10 cellular contexts compared by ENCODE assay signal in genomic region chr4:186485621-186486062, GRCh38.
DNase-seq lines count a peak whose midpoint lies in the region; ATAC-seq and TF ChIP-seq lines count a peak whose summit lies in the region.
"Had no signal": no experiment of that assay in that cellular context is flagged by ENCODE, and none has a peak within 500 bp of the region (broad histone marks: within the 10 kb centered on the region; RNA-seq: fewer than 3 reads in every experiment).

No MANE protein-coding gene starts in this region.

- H3K23ac ChIP-seq in IMR-90 (ENCODE audit: low read depth, low read length) (no peak overlapping the region), mesendoderm (ENCODE audit: low read length) (peak overlapping the region; percentile 60)

- peak overlapping the region; percentile 81 for H3K4me2 ChIP-seq in IMR-90 (ENCODE audit: low read depth, low read length)
- H3K4me2 ChIP-seq in mesendoderm (ENCODE audit: low read length): peak overlapping the region; percentile 73

- no peaks in the 10 kb centered on the region for H3K9me3 ChIP-seq in IMR-90 (ENCODE audit: control insufficient read depth, insufficient read depth, low read length)

- H3K27me3 ChIP-seq in IMR-90 (ENCODE audit: control insufficient read depth, insufficient read depth, low read length) (peaks cover 2% of the 10 kb centered on the region), mesendoderm (ENCODE audit: insufficient read depth, low read length, poor library complexity) (no peaks in the 10 kb centered on the region)

- peak overlapping the region; percentile 30 for H3K4me3 Mint-ChIP-seq in type B pancreatic cell
- H3K4me3 Mint-ChIP-seq in activated CD4-positive, alpha-beta T cell treated with anti-CD3 and anti-CD28 coated beads, Interleukin-2, amount 10 ng/mL, durations not matched to agents 24 days and 14 days: no peak overlapping the region

- H2AFZ ChIP-seq in IMR-90 (replicated peaks; ENCODE audit: low read length, poor library complexity): peak overlapping the region; percentile 71

- H3K36me3 Mint-ChIP-seq in type B pancreatic cell: no peaks in the 10 kb centered on the region
- H3K36me3 Mint-ChIP-seq in activated CD4-positive, alpha-beta T cell treated with anti-CD3 and anti-CD28 coated beads, Interleukin-2, amount 10 ng/mL, durations not matched to agents 24 days and 14 days (ENCODE audit: low read depth): no peaks in the 10 kb centered on the region

- H3K4me1 Mint-ChIP-seq in type B pancreatic cell (ENCODE audit: unreplicated experiment): peaks cover 9% of the 10 kb centered on the region
- no peaks in the 10 kb centered on the region for H3K4me1 Mint-ChIP-seq in activated CD4-positive, alpha-beta T cell treated with anti-CD3 and anti-CD28 coated beads, Interleukin-2, amount 10 ng/mL, durations not matched to agents 24 days and 14 days

- H3K27ac Mint-ChIP-seq in type B pancreatic cell: no peak overlapping the region
- no peak overlapping the region for H3K27ac Mint-ChIP-seq in activated CD4-positive, alpha-beta T cell treated with anti-CD3 and anti-CD28 coated beads, Interleukin-2, amount 10 ng/mL, durations not matched to agents 24 days and 14 days

- H3K9me1 ChIP-seq in IMR-90 (ENCODE audit: insufficient read depth, low read length): no peaks in the 10 kb centered on the region

- H2BK120ac ChIP-seq in IMR-90 (ENCODE audit: low read depth, low read length) (no peak overlapping the region), mesendoderm (ENCODE audit: low read depth, low read length) (no peak overlapping the region)

- no peak overlapping the region for H2AK9ac ChIP-seq in IMR-90 (replicated peaks; ENCODE audit: low read depth, low read length, poor library complexity)

- CTCF ChIA-PET in IMR-90 (lab: Yijun Ruan, JAX): interaction anchor here (0.6 kb wide), 1 partner anchor 987 kb away, joined by 3 read pairs; no protein-coding TSS in a partner anchor

- no peak for TF ChIP-seq POLR2A in IMR-90 (IDR thresholded peaks at IDR 0.05; ENCODE audit: low read depth, low read length)

- H3K36me3 ChIP-seq in IMR-90 (ENCODE audit: control insufficient read depth, insufficient read depth, low read length) (no peaks in the 10 kb centered on the region), mesendoderm (ENCODE audit: control insufficient read depth, insufficient read depth, low read length) (no peaks in the 10 kb centered on the region)

- TF ChIP-seq CTCF in IMR-90 (conservative IDR thresholded peaks at IDR 0.05; ENCODE audit: low read depth, low read length): 0 out of 2 replicates have a peak, but pooled peaks have one; percentile 21
- TF ChIP-seq CTCF in type B pancreatic cell (conservative IDR thresholded peaks at IDR 0.05): no peak

- H4K20me1 ChIP-seq in IMR-90 (ENCODE audit: insufficient read depth, low read length): no peaks in the 10 kb centered on the region

- H4K8ac ChIP-seq in IMR-90 (ENCODE audit: low read depth in 2 of 2, low read length in 2 of 2) (no peak overlapping the region), mesendoderm (ENCODE audit: low read depth, low read length) (no peak overlapping the region)

- in situ Hi-C loops in IMR-90 (cut with MboI; ENCODE audit: low sequenced_read_pairs): no loop called here

- H3K9me3 Mint-ChIP-seq in type B pancreatic cell: peaks cover 5% of the 10 kb centered on the region
- no peaks in the 10 kb centered on the region for H3K9me3 Mint-ChIP-seq in activated CD4-positive, alpha-beta T cell treated with anti-CD3 and anti-CD28 coated beads, Interleukin-2, amount 10 ng/mL, durations not matched to agents 24 days and 14 days

- H3K79me1 ChIP-seq in IMR-90 (ENCODE audit: low read depth in 1 of 2, low read length in 2 of 2): no peaks in the 10 kb centered on the region
- H3K79me1 ChIP-seq in mesendoderm (ENCODE audit: low read length): no peaks in the 10 kb centered on the region

- DNase-seq in IMR-90 (peak; percentile 19), cerebellar cortex (ENCODE audit: low spot score) (peak; percentile 70), mesendoderm (peak; percentile 55), type B pancreatic cell (ENCODE audit: extremely low spot score, unreplicated experiment) (no peak)
- no peak for DNase-seq in activated CD4-positive, alpha-beta T cell treated with anti-CD3 and anti-CD28 coated beads, Interleukin-2, amount 10 ng/mL, durations not matched to agents 24 days and 14 days
- DNase-seq: activated CD4-positive, alpha-beta T cell treated with anti-CD3 and anti-CD28 coated beads for 48 hours; effector CD8-positive, alpha-beta T cell; NCI-H510A treated with DMSO at 0.1 percent for 48 hours had no signal

- intact Hi-C loops in IMR-90 (cut with micrococcal nuclease): loop anchor here (5.0 kb wide), 1 partner anchor 102 kb away; no protein-coding TSS in a partner anchor
- intact Hi-C loops in activated CD4-positive, alpha-beta T cell treated with anti-CD3 and anti-CD28 coated beads, Interleukin-2, amount 10 ng/mL, durations not matched to agents 24 days and 14 days (cut with micrococcal nuclease): no loop called here

- no TSS peak for BruUV-seq in IMR-90 (replicated peaks; lab: Mats Ljungman, UMichigan)

- H3K79me2 ChIP-seq in mesendoderm (ENCODE audit: control insufficient read depth, insufficient read depth, low read length): no peaks in the 10 kb centered on the region

- H3K4me3 ChIP-seq in IMR-90 (ENCODE audit: insufficient read depth, low read depth, low read length) (peak overlapping the region; percentile 41), mesendoderm (ENCODE audit: low read length) (peak overlapping the region; percentile 32)

- POLR2A ChIA-PET in IMR-90 (lab: Charles Lee; ENCODE audit: unreplicated experiment): no interaction called here

- dilution Hi-C loops in IMR-90 (cut with HindIII; ENCODE audit: low sequenced_read_pairs, unreplicated experiment): no loop called here

- no peak overlapping the region for H3K18ac ChIP-seq in IMR-90 (ENCODE audit: low read depth, low read length)
- no peak overlapping the region for H3K18ac ChIP-seq in mesendoderm (ENCODE audit: low read length)

- no peak overlapping the region for H4K91ac ChIP-seq in IMR-90 (ENCODE audit: insufficient read depth, low read depth, low read length)

- H2BK15ac ChIP-seq in IMR-90 (ENCODE audit: low read depth, low read length): no peak overlapping the region
- no peak overlapping the region for H2BK15ac ChIP-seq in mesendoderm (replicated peaks; ENCODE audit: low read depth)

- no peak overlapping the region for H3K56ac ChIP-seq in IMR-90 (ENCODE audit: extremely low read depth, insufficient read depth, low read length)
- peak overlapping the region; percentile 75 for H3K56ac ChIP-seq in mesendoderm (ENCODE audit: low read length)

- no peak overlapping the region for H3K14ac ChIP-seq in IMR-90 (replicated peaks; ENCODE audit: low read depth, low read length)

- no peak overlapping the region for H4K5ac ChIP-seq in IMR-90 (ENCODE audit: low read depth, low read length)
- no peak overlapping the region for H4K5ac ChIP-seq in mesendoderm (ENCODE audit: low read length)

- WGBS in IMR-90 (ENCODE audit: extremely low coverage in 2 of 2, insufficient read length in 1 of 2), 2 experiments: 10% methylated on average over 4 of the region's 12 CpGs; no CpG with 5 or more reads in 1 of the 2 experiments
- WGBS in mesendoderm (ENCODE audit: extremely low coverage, insufficient coverage, low lambda C conversion rate): no CpG with 5 or more reads among the region's 12 CpGs

- H2AK5ac ChIP-seq in IMR-90 (ENCODE audit: low read depth, low read length) (no peak overlapping the region), mesendoderm (ENCODE audit: low read length) (no peak overlapping the region)

- H3K27me3 Mint-ChIP-seq in type B pancreatic cell: no peaks in the 10 kb centered on the region
- H3K27me3 Mint-ChIP-seq in activated CD4-positive, alpha-beta T cell treated with anti-CD3 and anti-CD28 coated beads, Interleukin-2, amount 10 ng/mL, durations not matched to agents 24 days and 14 days: no peaks in the 10 kb centered on the region

- H3K4me1 ChIP-seq in IMR-90 (ENCODE audit: control insufficient read depth, insufficient read depth, low read length) (no peaks in the 10 kb centered on the region), mesendoderm (ENCODE audit: control insufficient read depth, low read depth, low read length) (no peaks in the 10 kb centered on the region)

- H3K9ac ChIP-seq in IMR-90 (ENCODE audit: low read depth, low read length) (peak overlapping the region; percentile 24; the same call in 1 of the 2 replicates), mesendoderm (ENCODE audit: low read length) (peak overlapping the region; percentile 50)

- H2BK20ac ChIP-seq in IMR-90 (ENCODE audit: low read depth, low read length): no peak overlapping the region

- H3K4ac ChIP-seq in IMR-90 (ENCODE audit: low read depth, low read length) (no peak overlapping the region), mesendoderm (ENCODE audit: low read depth, low read length) (no peak overlapping the region)

- H2BK5ac ChIP-seq in IMR-90 (ENCODE audit: low read depth, low read length, poor library complexity, severe bottlenecking): no peak overlapping the region
- no peak overlapping the region for H2BK5ac ChIP-seq in mesendoderm (ENCODE audit: low read length)

- ATAC-seq in IMR-90 (ENCODE audit: low read depth): peak; percentile 66
- ATAC-seq in GM18861 (IDR thresholded peaks at IDR 0.05; ENCODE audit: unreplicated experiment): no peak
- ATAC-seq in GM21717 (IDR thresholded peaks at IDR 0.05; ENCODE audit: unreplicated experiment): no peak

- H3K27ac ChIP-seq in IMR-90 (ENCODE audit: insufficient read depth, low read length) (no peak overlapping the region), mesendoderm (ENCODE audit: low read depth, low read length) (no peak overlapping the region)

- TF ChIP-seq RAD21 in IMR-90 (IDR thresholded peaks at IDR 0.05; ENCODE audit: low read length): no peak

TF ChIP-seq in IMR-90, 13 proteins besides CTCF, POLR2A, EP300 and RAD21 (continues in another document):
- TF ChIP-seq CHD1 (IDR thresholded peaks at IDR 0.05; ENCODE audit: low read depth, low read length) (no peak), MAZ (IDR thresholded peaks at IDR 0.05; ENCODE audit: borderline replicate concordance, low read depth, low read length) (no peak), BHLHE40 (IDR thresholded peaks at IDR 0.05; ENCODE audit: low read depth, low read length) (no peak), ELK1 (IDR thresholded peaks at IDR 0.05; ENCODE audit: borderline replicate concordance, low read depth, low read length) (no peak), MAFK (IDR thresholded peaks at IDR 0.05; ENCODE audit: low read depth, low read length) (no peak), RFX5 (IDR thresholded peaks at IDR 0.05; ENCODE audit: low read depth, low read length) (no peak), SMC3 (IDR thresholded peaks at IDR 0.05; ENCODE audit: low read depth, low read length) (no peak)

Comparison
In these comparisons a context has a peak if more than half of its experiments do, and no peak if none do; other contexts are left out.
1. DNase-seq: peak in IMR-90 (single experiment), cerebellar cortex (single experiment) and mesendoderm (single experiment); none in type B pancreatic cell (single experiment) and activated CD4-positive, alpha-beta T cell treated with anti-CD3 and anti-CD28 coated beads, Interleukin-2, amount 10 ng/mL, durations not matched to agents 24 days and 14 days (single experiment).